In genomic region chr1:240310226-240310925, GRCh38 we compare ENCODE assay signal across 12 cellular contexts.
DNase-seq lines count a peak whose midpoint lies in the region; ATAC-seq and TF ChIP-seq lines count a peak whose summit lies in the region.
"Had no signal": no experiment of that assay in that cellular context is flagged by ENCODE, and none has a peak within 500 bp of the region (broad histone marks: within the 10 kb centered on the region; RNA-seq: fewer than 3 reads in every experiment).

No MANE protein-coding gene starts in this region.

- H3K9me2 ChIP-seq in PC-3 (replicated peaks; ENCODE audit: low read length): no peaks in the 10 kb centered on the region

- H3K79me2 ChIP-seq in PC-3 (ENCODE audit: low read length): no peaks in the 10 kb centered on the region
- no peaks in the 10 kb centered on the region for H3K79me2 ChIP-seq in fibroblast of lung (ENCODE audit: control insufficient read depth, insufficient read depth, low read length)
- H3K79me2 ChIP-seq in smooth muscle cell (ENCODE audit: low read depth): no peaks in the 10 kb centered on the region

- intact Hi-C loops in PC-3 (cut with micrococcal nuclease) (loop anchor here (2.0 to 5.0 kb wide), 2 partner anchors 78 to 118 kb away; no protein-coding TSS in a partner anchor), left colon (cut with DNase I, micrococcal nuclease) (no loop called here)

- H3K4me2 ChIP-seq in PC-3 (ENCODE audit: low read length) (peak overlapping the region; percentile 13), fibroblast of lung (ENCODE audit: extremely low read depth, insufficient read depth, low read length) (no peak overlapping the region), smooth muscle cell (peak overlapping the region; percentile 47)

- no TSS peak for BruUV-seq in PC-3 (replicated peaks; lab: Mats Ljungman, UMichigan)

- no peaks in the 10 kb centered on the region for H3K36me3 Mint-ChIP-seq in stimulated activated naive B cell treated with anti-CD40 and anti-IgM and Interleukin-4, amounts not matched to agents 10 μg/mL and 1 μg/mL and 100 μg/mL, for 72 hours
- H3K36me3 Mint-ChIP-seq: activated CD8-positive, alpha-beta memory T cell treated with anti-CD3 and anti-CD28 coated beads, Interleukin-2, amount 10 ng/mL, durations not matched to agents 7 days and 5 days; activated naive CD4-positive, alpha-beta T cell treated with anti-CD3 and anti-CD28 coated beads, Interleukin-2, amount 50 U/mL, for 24 hours had no signal

- H4K20me1 ChIP-seq in PC-3 (ENCODE audit: low read length): no peaks in the 10 kb centered on the region
- H4K20me1 ChIP-seq in fibroblast of lung (ENCODE audit: control insufficient read depth, extremely low read depth, insufficient read depth, low read length): no peaks in the 10 kb centered on the region
- H4K20me1 ChIP-seq in smooth muscle cell (ENCODE audit: low read depth): no peaks in the 10 kb centered on the region

- DNase-seq in H4 (ENCODE audit: low spot score) (peak; percentile 88), PC-3 (peak; percentile 68), fibroblast of lung (ENCODE audit: low read depth in 2 of 2) (peak; percentile 88 to 89), smooth muscle cell (lab: John Stamatoyannopoulos, UW; ENCODE audit: unreplicated experiment) (no peak), left colon (no peak), foreskin melanocyte (no peak)
- DNase-seq in stimulated activated naive B cell treated with anti-CD40 and anti-IgM and Interleukin-4, amounts not matched to agents 10 μg/mL and 1 μg/mL and 100 μg/mL, for 72 hours: no peak
- DNase-seq: activated CD8-positive, alpha-beta memory T cell treated with anti-CD3 and anti-CD28 coated beads, Interleukin-2, amount 10 ng/mL, durations not matched to agents 7 days and 5 days; NCI-H2227 treated with DMSO at 0.1 percent for 48 hours; nephron progenitor cell had no signal

- peak; percentile 80 for ATAC-seq in PC-3
- ATAC-seq in stimulated activated naive B cell treated with anti-CD40 and anti-IgM and Interleukin-4, amounts not matched to agents 10 μg/mL and 1 μg/mL and 100 μg/mL, for 72 hours (replicated peaks): no peak
- no peak for ATAC-seq in left colon
- ATAC-seq: activated CD8-positive, alpha-beta memory T cell treated with anti-CD3 and anti-CD28 coated beads, Interleukin-2, amount 10 ng/mL, durations not matched to agents 7 days and 5 days had no signal

- no peaks in the 10 kb centered on the region for H3K9me3 ChIP-seq in PC-3 (ENCODE audit: low read length)
- no peaks in the 10 kb centered on the region for H3K9me3 ChIP-seq in fibroblast of lung (ENCODE audit: control insufficient read depth, insufficient read depth, low read depth, low read length)
- no peaks in the 10 kb centered on the region for H3K9me3 ChIP-seq in smooth muscle cell (replicated peaks; ENCODE audit: low read depth)

- POLR2A ChIA-PET in PC-3 (lab: Charles Lee; ENCODE audit: unreplicated experiment): interaction anchor here (0.5 to 0.7 kb wide), 3 partner anchors 34 to 92 kb away, joined by 3 to 7 read pairs (median 4); no protein-coding TSS in a partner anchor

- CTCF ChIA-PET in PC-3 (lab: Charles Lee): no interaction called here

- H3K4me3 Mint-ChIP-seq in stimulated activated naive B cell treated with anti-CD40 and anti-IgM and Interleukin-4, amounts not matched to agents 10 μg/mL and 1 μg/mL and 100 μg/mL, for 72 hours: no peak overlapping the region
- H3K4me3 Mint-ChIP-seq: activated CD8-positive, alpha-beta memory T cell treated with anti-CD3 and anti-CD28 coated beads, Interleukin-2, amount 10 ng/mL, durations not matched to agents 7 days and 5 days; activated naive CD4-positive, alpha-beta T cell treated with anti-CD3 and anti-CD28 coated beads, Interleukin-2, amount 50 U/mL, for 24 hours; dendritic cell treated with granulocyte-macrophage colony-stimulating factor and Interleukin-4, amounts not matched to agents 40 ng/mL and 50 ng/mL, for 4 days; nephron progenitor cell had no signal

- H3F3A ChIP-seq in PC-3 (ENCODE audit: low read length, unreplicated experiment): no peaks in the 10 kb centered on the region
- H3F3A ChIP-seq in smooth muscle cell (ENCODE audit: low read depth): no peaks in the 10 kb centered on the region

- H3K4me1 ChIP-seq in PC-3 (ENCODE audit: insufficient read depth, low read length) (peaks cover 33% of the 10 kb centered on the region), fibroblast of lung (ENCODE audit: control insufficient read depth, extremely low read depth, insufficient read depth, low read length) (peaks cover 5% of the 10 kb centered on the region), smooth muscle cell (ENCODE audit: low read depth) (peaks cover 22% of the 10 kb centered on the region)

- H3K27me3 ChIP-seq in PC-3 (ENCODE audit: low read length): no peaks in the 10 kb centered on the region
- H3K27me3 ChIP-seq in fibroblast of lung (ENCODE audit: control insufficient read depth, insufficient read depth, low read length): no peaks in the 10 kb centered on the region
- no peaks in the 10 kb centered on the region for H3K27me3 ChIP-seq in smooth muscle cell (ENCODE audit: low read depth)

- H3K4me3 ChIP-seq in PC-3 (ENCODE audit: low read length) (no peak overlapping the region), fibroblast of lung (replicated peaks in 1 of 4; ENCODE audit: control extremely low read depth in 1 of 4, insufficient read depth in 1 of 4, low read depth in 3 of 4, low read length in 4 of 4) (no peak overlapping the region), smooth muscle cell (no peak overlapping the region)

- WGBS in smooth muscle cell (ENCODE audit: low lambda C conversion rate): 38% methylated on average over 1 of the region's 1 CpG

- TF ChIP-seq CTCF in PC-3 (conservative IDR thresholded peaks at IDR 0.05; ENCODE audit: low read depth, low read length) (no peak), fibroblast of lung (conservative IDR thresholded peaks at IDR 0.05 in 1 of 2, IDR thresholded peaks at IDR 0.05 in 1 of 2; ENCODE audit: low read depth in 1 of 2, low read length in 2 of 2) (no peak), smooth muscle cell (IDR thresholded peaks at IDR 0.05; ENCODE audit: borderline replicate concordance, insufficient read depth, poor library complexity, severe bottlenecking) (no peak)

- H3K36me3 ChIP-seq in PC-3 (ENCODE audit: low read depth, low read length) (no peaks in the 10 kb centered on the region), fibroblast of lung (ENCODE audit: control insufficient read depth, insufficient read depth, low read length) (no peaks in the 10 kb centered on the region), smooth muscle cell (ENCODE audit: low read depth) (no peaks in the 10 kb centered on the region)

- no peak overlapping the region for H2AFZ ChIP-seq in PC-3 (ENCODE audit: low read length)
- H2AFZ ChIP-seq in fibroblast of lung (ENCODE audit: low read length): no peak overlapping the region
- H2AFZ ChIP-seq in smooth muscle cell (ENCODE audit: low read depth): no peak overlapping the region

- peaks cover 0 to 4% of the 10 kb centered on the region in 2 donors for H3K9me3 Mint-ChIP-seq in stimulated activated naive B cell treated with anti-CD40 and anti-IgM and Interleukin-4, amounts not matched to agents 10 μg/mL and 1 μg/mL and 100 μg/mL, for 72 hours

- H3K9ac ChIP-seq in PC-3 (ENCODE audit: low read length) (no peak overlapping the region), fibroblast of lung (ENCODE audit: insufficient read depth, low read length) (no peak overlapping the region), smooth muscle cell (ENCODE audit: low read depth) (no peak overlapping the region)

- no peaks in the 10 kb centered on the region for H3K27me3 Mint-ChIP-seq in stimulated activated naive B cell treated with anti-CD40 and anti-IgM and Interleukin-4, amounts not matched to agents 10 μg/mL and 1 μg/mL and 100 μg/mL, for 72 hours
- H3K27me3 Mint-ChIP-seq: activated CD8-positive, alpha-beta memory T cell treated with anti-CD3 and anti-CD28 coated beads, Interleukin-2, amount 10 ng/mL, durations not matched to agents 7 days and 5 days; dendritic cell treated with granulocyte-macrophage colony-stimulating factor and Interleukin-4, amounts not matched to agents 40 ng/mL and 50 ng/mL, for 4 days had no signal

- H3K27ac Mint-ChIP-seq in stimulated activated naive B cell treated with anti-CD40 and anti-IgM and Interleukin-4, amounts not matched to agents 10 μg/mL and 1 μg/mL and 100 μg/mL, for 72 hours: no peak overlapping the region
- H3K27ac Mint-ChIP-seq: activated CD8-positive, alpha-beta memory T cell treated with anti-CD3 and anti-CD28 coated beads, Interleukin-2, amount 10 ng/mL, durations not matched to agents 7 days and 5 days; activated naive CD4-positive, alpha-beta T cell treated with anti-CD3 and anti-CD28 coated beads, Interleukin-2, amount 50 U/mL, for 24 hours; dendritic cell treated with granulocyte-macrophage colony-stimulating factor and Interleukin-4, amounts not matched to agents 40 ng/mL and 50 ng/mL, for 4 days; nephron progenitor cell had no signal

- no peaks in the 10 kb centered on the region for H3K4me1 Mint-ChIP-seq in stimulated activated naive B cell treated with anti-CD40 and anti-IgM and Interleukin-4, amounts not matched to agents 10 μg/mL and 1 μg/mL and 100 μg/mL, for 72 hours
- H3K4me1 Mint-ChIP-seq: activated CD8-positive, alpha-beta memory T cell treated with anti-CD3 and anti-CD28 coated beads, Interleukin-2, amount 10 ng/mL, durations not matched to agents 7 days and 5 days; activated naive CD4-positive, alpha-beta T cell treated with anti-CD3 and anti-CD28 coated beads, Interleukin-2, amount 50 U/mL, for 24 hours had no signal

- H3K27ac ChIP-seq in PC-3 (ENCODE audit: low read length) (peak overlapping the region; percentile 27), fibroblast of lung (ENCODE audit: insufficient read depth, low read length) (peak overlapping the region; percentile 57), smooth muscle cell (ENCODE audit: low read depth) (peak overlapping the region; percentile 58)

Comparison
In these comparisons a context has a peak if more than half of its experiments do, and no peak if none do; other contexts are left out.
1. DNase-seq: peak in H4 (single experiment), PC-3 (single experiment) and fibroblast of lung (2 of 2); none in smooth muscle cell (single experiment), stimulated activated naive B cell treated with anti-CD40 and anti-IgM and Interleukin-4, amounts not matched to agents 10 μg/mL and 1 μg/mL and 100 μg/mL, for 72 hours (single experiment), left colon (0 of 2) and foreskin melanocyte (single experiment).
2. Peak in every context shown above with its lines, with median percentiles within 50 percentile points of each other: H3K27ac ChIP-seq.